In the genomic region with DNA sequence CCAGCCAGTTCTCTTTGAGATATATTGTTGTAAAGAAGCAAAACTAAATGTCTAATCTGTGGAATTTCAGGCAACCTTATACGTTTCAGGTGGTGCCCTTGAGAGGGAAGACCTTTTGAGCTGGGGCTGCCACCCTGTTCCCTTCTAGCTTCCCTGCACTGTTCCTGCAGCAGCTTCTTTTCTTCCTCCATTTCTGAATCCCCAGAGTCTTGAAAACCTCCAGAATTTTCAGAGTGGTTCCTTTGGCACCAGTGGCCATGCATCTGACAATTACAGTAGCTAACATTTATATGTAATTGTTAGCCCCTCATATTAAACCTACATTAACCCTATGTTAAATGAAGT, we compare ENCODE assay signal across 13 cellular contexts.
DNase-seq lines count a peak whose midpoint lies in the region; ATAC-seq and TF ChIP-seq lines count a peak whose summit lies in the region.
"Had no signal": no experiment of that assay in that cellular context is flagged by ENCODE, and none has a peak within 500 bp of the region (broad histone marks: within the 10 kb centered on the region; RNA-seq: fewer than 3 reads in every experiment).

No MANE protein-coding gene starts in this region.

- H3K9me3 ChIP-seq in RWPE2 (ENCODE audit: severe bottlenecking) = no peaks in the 10 kb centered on the region
- no peaks in the 10 kb centered on the region for H3K9me3 ChIP-seq in ovary
- no peaks in the 10 kb centered on the region for H3K9me3 ChIP-seq in osteoblast (ENCODE audit: low read depth, low read length)

- intact Hi-C loops in ovary (cut with DNase I) = loop anchor here in 1 of 4 donors (10.0 kb wide), 3 partner anchors 227 to 587 kb away; no protein-coding TSS in a partner anchor

- no peak for TF ChIP-seq EP300 in ovary (IDR thresholded peaks at IDR 0.05)

- no peak for TF ChIP-seq POLR2A in ovary (IDR thresholded peaks at IDR 0.05)

- peaks cover 23% of the 10 kb centered on the region for H3K9me3 Mint-ChIP-seq in type B pancreatic cell
- H3K9me3 Mint-ChIP-seq: activated naive CD4-positive, alpha-beta T cell treated with anti-CD3 and anti-CD28 coated beads, Interleukin-2, amount 50 U/mL, for 24 hours; CD8-positive, alpha-beta memory T cell had no signal

- ATAC-seq in RWPE2 (ENCODE audit: low read depth) = no peak
- no peak for ATAC-seq in foreskin keratinocyte
- ATAC-seq: activated CD8-positive, alpha-beta memory T cell treated with anti-CD3 and anti-CD28 coated beads, Interleukin-2, amount 10 ng/mL, durations not matched to agents 7 days and 5 days had no signal

- 21 to 34% (median 31%) methylated on average over 1 of the region's 1 CpG for WGBS in ovary, 3 donors

- H3K27me3 Mint-ChIP-seq in type B pancreatic cell = no peaks in the 10 kb centered on the region
- H3K27me3 Mint-ChIP-seq: activated CD8-positive, alpha-beta memory T cell treated with anti-CD3 and anti-CD28 coated beads, Interleukin-2, amount 10 ng/mL, durations not matched to agents 7 days and 5 days; activated naive CD4-positive, alpha-beta T cell treated with anti-CD3 and anti-CD28 coated beads, Interleukin-2, amount 50 U/mL, for 24 hours had no signal

- H3K4me1 ChIP-seq in RWPE2 (ENCODE audit: insufficient read depth, poor library complexity, severe bottlenecking) = peaks cover 30% of the 10 kb centered on the region
- peaks cover 34% of the 10 kb centered on the region for H3K4me1 ChIP-seq in foreskin keratinocyte
- H3K4me1 ChIP-seq in ovary (ENCODE audit: insufficient read depth) = peaks cover 49% of the 10 kb centered on the region
- H3K4me1 ChIP-seq in osteoblast (ENCODE audit: insufficient read depth, low read length) = peaks cover 27% of the 10 kb centered on the region

- H3K27me3 ChIP-seq in RWPE2 (ENCODE audit: insufficient read depth, poor library complexity, severe bottlenecking) = no peaks in the 10 kb centered on the region
- no peaks in the 10 kb centered on the region for H3K27me3 ChIP-seq in foreskin keratinocyte
- H3K27me3 ChIP-seq in ovary = no peaks in the 10 kb centered on the region
- H3K27me3 ChIP-seq in osteoblast (ENCODE audit: insufficient read depth, low read length) = no peaks in the 10 kb centered on the region

- H3K4me3 Mint-ChIP-seq in type B pancreatic cell = peak overlapping the region; percentile 55
- H3K4me3 Mint-ChIP-seq: activated CD8-positive, alpha-beta memory T cell treated with anti-CD3 and anti-CD28 coated beads, Interleukin-2, amount 10 ng/mL, durations not matched to agents 7 days and 5 days; activated naive CD4-positive, alpha-beta T cell treated with anti-CD3 and anti-CD28 coated beads, Interleukin-2, amount 50 U/mL, for 24 hours; CD8-positive, alpha-beta memory T cell had no signal

- no peaks in the 10 kb centered on the region for H3K79me2 ChIP-seq in osteoblast (ENCODE audit: insufficient read depth, low read length)

- no peak for DNase-seq in RWPE2 (ENCODE audit: low spot score)
- DNase-seq in foreskin keratinocyte = no peak
- no peak for DNase-seq in ovary
- DNase-seq in type B pancreatic cell (ENCODE audit: extremely low spot score, unreplicated experiment) = no peak
- no peak for DNase-seq in osteoblast (ENCODE audit: insufficient read length, low spot score, missing footprints)
- no peak for DNase-seq in NCI-H2107 treated with DMSO at 0.1 percent for 48 hours (lab: John Stamatoyannopoulos, UW; ENCODE audit: unreplicated experiment)
- no peak for DNase-seq in stimulated activated naive CD4-positive, alpha-beta T cell (lab: John Stamatoyannopoulos, UW)
- DNase-seq: activated CD8-positive, alpha-beta memory T cell treated with anti-CD3 and anti-CD28 coated beads, Interleukin-2, amount 10 ng/mL, durations not matched to agents 7 days and 5 days; CD8-positive, alpha-beta memory T cell; cerebellar nuclear complex; Kasumi-1; WERI-Rb-1 had no signal

- H4K20me1 ChIP-seq in osteoblast (ENCODE audit: insufficient read depth, low read length) = no peaks in the 10 kb centered on the region

- H3K4me3 ChIP-seq in RWPE2 (ENCODE audit: severe bottlenecking) (no peak overlapping the region), ovary (no peak overlapping the region), osteoblast (ENCODE audit: insufficient read depth, low read length) (no peak overlapping the region)

- H3K27ac ChIP-seq in RWPE2 (ENCODE audit: poor library complexity, severe bottlenecking) (peak overlapping the region; percentile 95), foreskin keratinocyte (peak overlapping the region; percentile 98), ovary (peak overlapping the region; percentile 53 to 75), osteoblast (ENCODE audit: low read depth, low read length) (no peak overlapping the region)
- H3K27ac ChIP-seq: WERI-Rb-1 had no signal

- H3K36me3 ChIP-seq in RWPE2 (ENCODE audit: low read depth) (no peaks in the 10 kb centered on the region), ovary (no peaks in the 10 kb centered on the region), osteoblast (ENCODE audit: insufficient read depth, low read length) (no peaks in the 10 kb centered on the region)
- H3K36me3 ChIP-seq: WERI-Rb-1 had no signal

- H3K4me1 Mint-ChIP-seq in type B pancreatic cell (ENCODE audit: unreplicated experiment) = peaks cover 68% of the 10 kb centered on the region
- H3K4me1 Mint-ChIP-seq: activated CD8-positive, alpha-beta memory T cell treated with anti-CD3 and anti-CD28 coated beads, Interleukin-2, amount 10 ng/mL, durations not matched to agents 7 days and 5 days had no signal

- H3K27ac Mint-ChIP-seq in type B pancreatic cell = peak overlapping the region; percentile 100
- H3K27ac Mint-ChIP-seq: activated CD8-positive, alpha-beta memory T cell treated with anti-CD3 and anti-CD28 coated beads, Interleukin-2, amount 10 ng/mL, durations not matched to agents 7 days and 5 days; activated naive CD4-positive, alpha-beta T cell treated with anti-CD3 and anti-CD28 coated beads, Interleukin-2, amount 50 U/mL, for 24 hours had no signal

- H2AFZ ChIP-seq in osteoblast (ENCODE audit: low read length) = no peak overlapping the region

- TF ChIP-seq CTCF in RWPE2 (IDR thresholded peaks at IDR 0.05; ENCODE audit: poor library complexity, severe bottlenecking) = no peak
- no peak for TF ChIP-seq CTCF in foreskin keratinocyte (conservative IDR thresholded peaks at IDR 0.05)
- TF ChIP-seq CTCF in ovary (IDR thresholded peaks at IDR 0.05) = no peak
- no peak for TF ChIP-seq CTCF in type B pancreatic cell (conservative IDR thresholded peaks at IDR 0.05)
- TF ChIP-seq CTCF in osteoblast (IDR thresholded peaks at IDR 0.05; ENCODE audit: extremely low read depth, low read depth, low read length) = no peak

- H3K36me3 Mint-ChIP-seq in type B pancreatic cell = peaks cover 19% of the 10 kb centered on the region
- H3K36me3 Mint-ChIP-seq: activated CD8-positive, alpha-beta memory T cell treated with anti-CD3 and anti-CD28 coated beads, Interleukin-2, amount 10 ng/mL, durations not matched to agents 7 days and 5 days; activated naive CD4-positive, alpha-beta T cell treated with anti-CD3 and anti-CD28 coated beads, Interleukin-2, amount 50 U/mL, for 24 hours had no signal

- H3K4me2 ChIP-seq in osteoblast (ENCODE audit: insufficient read depth, low read length) = no peak overlapping the region
